8 cellular contexts compared by ENCODE assay signal in the genomic region with DNA sequence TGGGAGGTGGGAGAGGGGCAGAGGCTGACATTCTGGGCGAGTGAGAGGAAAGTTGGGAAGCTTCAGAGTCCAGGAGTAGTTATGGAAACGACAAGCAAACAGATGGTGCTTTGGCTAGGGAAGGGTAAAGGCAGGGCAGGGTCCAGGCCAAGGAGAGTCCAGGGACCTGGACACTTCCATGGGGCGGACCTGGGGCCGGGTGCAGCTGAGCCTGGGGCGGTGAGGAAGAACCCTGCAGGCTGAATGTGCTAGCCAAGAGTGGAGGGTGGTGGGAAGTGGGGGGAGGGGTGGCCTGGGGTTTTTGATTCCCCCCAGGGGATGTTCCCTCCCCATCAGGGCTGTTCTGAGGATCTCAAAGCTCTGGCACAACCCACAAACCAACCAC. TPM values are rescaled to one million over a fixed set of nuclear protein-coding genes. Genes with fewer than 3 reads are reported as not detected.
DNase-seq lines count a peak whose midpoint lies in the region; ATAC-seq, FAIRE-seq and TF ChIP-seq lines count a peak whose summit lies in the region.

No MANE protein-coding gene starts in this region.

- no peak for FAIRE-seq in GM12892 (lab: Jason Lieb, UNC)

- H3K27ac ChIP-seq in SK-N-MC (peak overlapping the region; percentile 5; the same call in 1 of the 2 replicates), prostate gland (peak overlapping the region; percentile 38 to 90)

- peaks cover 19% of the 10 kb centered on the region for H3K4me1 ChIP-seq in prostate gland (replicated peaks)

- intact Hi-C loops in prostate gland (cut with DNase I) = no loop called here

- H3K4me3 ChIP-seq in SK-N-MC = peak overlapping the region; percentile 100
- H3K4me3 ChIP-seq in fibroblast of pulmonary artery (replicated peaks; ENCODE audit: low read depth, low read length) = peak overlapping the region; percentile 81
- H3K4me3 ChIP-seq in prostate gland = peak overlapping the region; percentile 69 to 86

- 7% methylated on average over 5 of the region's 5 CpGs for WGBS in prostate gland

- H3K36me3 ChIP-seq in SK-N-MC (ENCODE audit: insufficient read depth, low read length) = peaks cover 26% of the 10 kb centered on the region; the same call in 1 of the 2 replicates
- peaks cover 0 to 8% of the 10 kb centered on the region in 2 donors for H3K36me3 ChIP-seq in prostate gland

- H3K9ac ChIP-seq in SK-N-MC (ENCODE audit: insufficient read length) = peak overlapping the region; percentile 55

- ATAC-seq in GM18498 (IDR thresholded peaks at IDR 0.05; ENCODE audit: unreplicated experiment) = no peak
- no peak for ATAC-seq in GM21526 (IDR thresholded peaks at IDR 0.05; ENCODE audit: low FRiP score, unreplicated experiment)

- TF ChIP-seq CTCF in fibroblast of pulmonary artery (IDR thresholded peaks at IDR 0.05; ENCODE audit: low read length, missing control alignments) = no peak
- TF ChIP-seq CTCF in prostate gland (IDR thresholded peaks at IDR 0.05) = no peak

- DNase-seq in ELR (ENCODE audit: low read depth) (peak; percentile 46), SK-N-MC (ENCODE audit: low read depth, low spot score) (no peak), fibroblast of pulmonary artery (ENCODE audit: low read depth) (peak; percentile 45), prostate gland (ENCODE audit: low spot score) (no peak), GM12892 (ENCODE audit: insufficient read length) (no peak)
- no peak for DNase-seq in stimulated activated CD4-positive, alpha-beta T cell treated with anti-CD3 and anti-CD28 coated beads, Interleukin-15, amount 100 ng/mL, for 24 hours

- TF ChIP-seq POLR2A in prostate gland (IDR thresholded peaks at IDR 0.05) = no peak
- no peak for TF ChIP-seq POLR2A in GM12892 (IDR thresholded peaks at IDR 0.05; ENCODE audit: low read depth, low read length)

- H3K9me3 ChIP-seq in SK-N-MC (ENCODE audit: low read depth, low read length) (no peaks in the 10 kb centered on the region), prostate gland (no peaks in the 10 kb centered on the region)

- no peaks in the 10 kb centered on the region for H3K27me3 ChIP-seq in prostate gland (replicated peaks; ENCODE audit: insufficient read depth)

RNA-seq across cellular contexts. Expression of a gene that starts 2.6 kb away (rescaled TPM):
- total RNA-seq in prostate gland = 10 to 100 TPM; 36.2 to 79.7 TPM
- polyA plus RNA-seq in GM12892 (2012; ENCODE audit: missing spikeins) = 32.1 TPM

RNA-seq across cellular contexts. Expression of a gene that starts 17.9 kb away (rescaled TPM):
- total RNA-seq in prostate gland = 1 to 10 TPM; 2.5 to 7.4 TPM
- polyA plus RNA-seq in GM12892 (2012; ENCODE audit: missing spikeins) = 0.40 TPM

RNA-seq across cellular contexts. Expression of a gene that starts 18.0 kb away (rescaled TPM):
- total RNA-seq in prostate gland = 10 to 100 TPM; 13.9 to 19.4 TPM
- 0.68 TPM for polyA plus RNA-seq in GM12892 (2012; ENCODE audit: missing spikeins)

RNA-seq across cellular contexts. Expression of a gene that starts 52.7 kb away (rescaled TPM):
- 10 to 100 TPM; 47.1 to 79.5 TPM for total RNA-seq in prostate gland
- 5.2 TPM for polyA plus RNA-seq in GM12892 (2012; ENCODE audit: missing spikeins)

RNA-seq across cellular contexts. Expression of a gene that starts 53.6 kb away (rescaled TPM):
- 10 to 100 TPM; 21.5 to 81.0 TPM for total RNA-seq in prostate gland
- 4.8 TPM for polyA plus RNA-seq in GM12892 (2012; ENCODE audit: missing spikeins)

Comparison
In these comparisons a context has a peak if more than half of its experiments do, and no peak if none do; other contexts are left out.
1. DNase-seq: peak in ELR (single experiment) and fibroblast of pulmonary artery (single experiment); none in SK-N-MC (single experiment), prostate gland (single experiment), stimulated activated CD4-positive, alpha-beta T cell treated with anti-CD3 and anti-CD28 coated beads, Interleukin-15, amount 100 ng/mL, for 24 hours (single experiment) and GM12892 (single experiment).
2. Peak in every context shown above with its lines, with median percentiles within 50 percentile points of each other: H3K4me3 ChIP-seq.